Comparison of ENCODE assay signal across 11 cellular contexts in the genomic region with DNA sequence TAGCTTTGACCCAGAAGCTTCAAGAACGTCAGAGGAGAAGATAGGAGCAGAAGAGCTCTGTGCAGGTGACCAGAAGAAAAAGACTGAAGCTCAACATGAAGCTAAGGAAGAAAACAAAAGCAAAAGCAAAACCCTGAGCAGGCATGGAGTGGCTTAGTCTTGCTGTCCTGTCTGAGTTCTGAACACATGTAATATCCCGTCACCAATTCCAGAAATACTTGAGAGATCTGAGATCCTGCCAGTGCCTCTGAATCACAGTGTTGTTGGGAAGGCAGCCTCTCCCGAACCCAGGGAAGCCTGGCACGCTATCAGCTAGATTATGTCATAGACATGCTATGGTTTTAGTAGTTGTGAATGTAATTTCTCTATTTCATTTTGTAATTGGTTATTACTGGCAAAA.
DNase-seq lines count a peak whose midpoint lies in the region; ATAC-seq and TF ChIP-seq lines count a peak whose summit lies in the region.
"Had no signal": no experiment of that assay in that cellular context is flagged by ENCODE, and none has a peak within 500 bp of the region (broad histone marks: within the 10 kb centered on the region; RNA-seq: fewer than 3 reads in every experiment).

No MANE protein-coding gene starts in this region.

- peak; percentile 24 for DNase-seq in GM04503 (ENCODE audit: low read depth)
- DNase-seq in epithelial cell of prostate (ENCODE audit: low read depth, low spot score), result peak; percentile 3
- peak; percentile 29 for DNase-seq in omental fat pad (ENCODE audit: low spot score)
- DNase-seq in HPDE6-E6E7 (ENCODE audit: extremely low spot score), result no peak
- DNase-seq in activated CD8-positive, alpha-beta memory T cell treated with anti-CD3 and anti-CD28 coated beads for 24 hours, result no peak
- DNase-seq: activated naive CD4-positive, alpha-beta T cell; CD4-positive, CD25-positive, alpha-beta regulatory T cell; T-helper 9 cell had no signal

- no peak for TF ChIP-seq CTCF in omental fat pad (IDR thresholded peaks at IDR 0.05)

- H3K27ac ChIP-seq in epithelial cell of prostate, result no peak overlapping the region

- peak; percentile 48 for ATAC-seq in HG03520 (IDR thresholded peaks at IDR 0.05; ENCODE audit: unreplicated experiment)
- peak; percentile 99 for ATAC-seq in omental fat pad (ENCODE audit: low FRiP score)
- no peak for ATAC-seq in GM19035 (IDR thresholded peaks at IDR 0.05; ENCODE audit: unreplicated experiment)
- no peak for ATAC-seq in GM19351 (IDR thresholded peaks at IDR 0.05; ENCODE audit: unreplicated experiment)

Comparison
In these comparisons a context has a peak if more than half of its experiments do, and no peak if none do; other contexts are left out.
1. DNase-seq: peak in GM04503 (single experiment), epithelial cell of prostate (single experiment) and omental fat pad (single experiment); none in HPDE6-E6E7 (single experiment) and activated CD8-positive, alpha-beta memory T cell treated with anti-CD3 and anti-CD28 coated beads for 24 hours (single experiment).
2. ATAC-seq: peak in HG03520 (single experiment) and omental fat pad (single experiment); none in GM19035 (single experiment) and GM19351 (single experiment).